In the genomic region with DNA sequence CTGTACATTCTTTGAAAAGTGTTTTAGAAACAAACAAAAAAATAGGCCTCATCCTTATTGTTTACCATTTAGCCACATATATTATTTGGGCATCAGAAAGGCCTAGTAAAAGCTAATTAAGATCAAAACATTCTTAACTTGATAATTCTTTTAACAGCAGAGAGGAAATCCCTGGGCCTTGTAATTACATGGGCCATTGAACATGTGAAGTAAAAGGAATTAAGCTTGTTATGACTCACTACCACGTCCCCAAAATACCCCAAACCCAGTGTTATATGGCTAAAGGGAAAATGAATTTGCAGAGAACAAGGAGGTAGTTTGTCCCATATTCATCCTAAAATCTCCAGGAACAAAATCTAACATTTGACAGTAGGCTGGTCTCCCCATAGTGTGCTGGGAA, we compare ENCODE assay signal across 17 cellular contexts.
DNase-seq lines count a peak whose midpoint lies in the region; TF ChIP-seq lines count a peak whose summit lies in the region.
"Had no signal": no experiment of that assay in that cellular context is flagged by ENCODE, and none has a peak within 500 bp of the region (broad histone marks: within the 10 kb centered on the region; RNA-seq: fewer than 3 reads in every experiment).

No MANE protein-coding gene starts in this region.

- H3K79me2 ChIP-seq in GM23248 (ENCODE audit: insufficient read depth): no peaks in the 10 kb centered on the region

- no peaks in the 10 kb centered on the region for H3F3A ChIP-seq in GM23248 (ENCODE audit: insufficient read depth)

- no peak overlapping the region for H3K4me3 ChIP-seq in astrocyte of the cerebellum (ENCODE audit: low read depth, low read length)
- H3K4me3 ChIP-seq in GM23248: no peak overlapping the region
- H3K4me3 ChIP-seq: GM12878, K562 had no signal

- no peak overlapping the region for H3K27ac ChIP-seq in GM23248
- H3K27ac ChIP-seq: 22Rv1 had no signal

- TF ChIP-seq CTCF in astrocyte of the cerebellum (IDR thresholded peaks at IDR 0.05; ENCODE audit: low read depth, low read length, missing control alignments): no peak

- H3K4me2 ChIP-seq in GM23248 (ENCODE audit: unreplicated experiment): no peak overlapping the region

- no peaks in the 10 kb centered on the region for H3K9me3 ChIP-seq in GM23248 (ENCODE audit: low read depth)

- WGBS in GM23248 (ENCODE audit: low coverage in 1 of 2, low lambda C conversion rate in 2 of 2, missing lambda C conversion rate in 2 of 2), 2 experiments: 14 to 17% methylated on average over 1 of the region's 1 CpG

- DNase-seq in NCI-H2171 treated with DMSO at 0.1 percent for 48 hours (lab: John Stamatoyannopoulos, UW): peak; percentile 7
- DNase-seq in NCI-H2171 (lab: John Stamatoyannopoulos, UW): no peak
- DNase-seq in astrocyte of the cerebellum (ENCODE audit: low read depth): peak; percentile 23
- DNase-seq in left kidney (ENCODE audit: low read depth, low spot score): peak; percentile 34
- DNase-seq in NCI-H187 treated with DMSO at 0.1 percent for 48 hours (lab: John Stamatoyannopoulos, UW): no peak
- no peak for DNase-seq in GM19240 (ENCODE audit: insufficient read length, low spot score)
- DNase-seq in GM23248: no peak
- DNase-seq: AML-193; C1 segment of cervical spinal cord; Calu3; CD4-positive, alpha-beta T cell; DMS 273 treated with DMSO at 0.1 percent for 48 hours; HCEC 1CT; HFFc6 had no signal

- no peak overlapping the region for H2AFZ ChIP-seq in GM23248

- no peaks in the 10 kb centered on the region for H3K36me3 ChIP-seq in GM23248 (ENCODE audit: low read depth)

- no peaks in the 10 kb centered on the region for H3K4me1 ChIP-seq in GM23248 (ENCODE audit: insufficient read depth)

- in situ Hi-C loops in astrocyte of the cerebellum (cut with HindIII; ENCODE audit: low sequenced_read_pairs) (no loop called here), GM23248 (cut with MboI) (no loop called here)

- H3K9ac ChIP-seq in GM23248: no peak overlapping the region

- H3K9me2 ChIP-seq in GM23248 (ENCODE audit: insufficient read depth): no peaks in the 10 kb centered on the region

- H4K20me1 ChIP-seq in GM23248 (ENCODE audit: insufficient read depth): no peaks in the 10 kb centered on the region

- no peaks in the 10 kb centered on the region for H3K27me3 ChIP-seq in GM23248 (replicated peaks; ENCODE audit: insufficient read depth)

Comparison
In these comparisons a context has a peak if more than half of its experiments do, and no peak if none do; other contexts are left out.
1. DNase-seq: peak in NCI-H2171 treated with DMSO at 0.1 percent for 48 hours (single experiment), astrocyte of the cerebellum (single experiment) and left kidney (single experiment); none in NCI-H2171 (single experiment), NCI-H187 treated with DMSO at 0.1 percent for 48 hours (single experiment), GM19240 (single experiment) and GM23248 (single experiment).